ENCODE assay signal across 14 cellular contexts in the genomic region with DNA sequence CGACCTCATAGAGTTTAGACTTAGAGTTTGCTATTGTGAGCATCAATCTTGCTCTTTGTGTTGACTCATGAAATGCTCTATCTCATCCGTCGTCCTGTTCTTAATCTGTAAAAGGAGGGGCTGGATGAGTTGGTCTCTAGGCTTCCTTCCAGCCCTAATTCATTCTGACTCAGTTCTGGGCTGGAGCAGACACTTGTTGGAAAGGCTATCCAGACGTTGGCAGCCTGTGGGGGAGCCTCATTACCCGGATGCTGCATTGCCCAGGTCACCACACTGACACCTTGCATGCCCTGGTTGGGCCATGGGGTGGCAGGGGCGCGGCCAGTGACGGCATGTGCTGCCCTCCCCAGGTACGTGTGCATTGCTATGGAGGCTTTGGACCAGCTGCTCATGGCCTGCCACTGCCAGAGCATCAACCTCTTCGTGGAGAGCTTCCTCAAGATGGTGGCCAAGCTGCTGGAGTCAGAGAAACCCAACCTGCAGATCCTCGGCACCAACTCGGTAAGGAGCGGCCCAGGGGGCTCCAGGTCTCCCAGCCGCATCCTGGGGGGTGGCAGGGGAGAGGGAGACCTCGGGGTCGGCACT.
DNase-seq lines count a peak whose midpoint lies in the region; ATAC-seq and TF ChIP-seq lines count a peak whose summit lies in the region.
"Had no signal": no experiment of that assay in that cellular context is flagged by ENCODE, and none has a peak within 500 bp of the region (broad histone marks: within the 10 kb centered on the region; RNA-seq: fewer than 3 reads in every experiment).

No MANE protein-coding gene starts in this region.

- H3K4me1 ChIP-seq in IMR-90 (ENCODE audit: control insufficient read depth, insufficient read depth, low read length): peaks cover 6% of the 10 kb centered on the region
- peaks cover 0 to 3% of the 10 kb centered on the region in 2 donors for H3K4me1 ChIP-seq in lung (ENCODE audit: control insufficient read depth in 2 of 2, insufficient read depth in 2 of 2, low read length in 2 of 2)

- no TSS peak for BruUV-seq in IMR-90 (replicated peaks; lab: Mats Ljungman, UMichigan)

- no peak overlapping the region for H2BK15ac ChIP-seq in IMR-90 (ENCODE audit: low read depth, low read length)

- no peaks in the 10 kb centered on the region for H3K36me3 ChIP-seq in IMR-90 (ENCODE audit: control insufficient read depth, insufficient read depth, low read length)
- H3K36me3 ChIP-seq in brain microvascular endothelial cell (replicated peaks): no peaks in the 10 kb centered on the region
- H3K36me3 ChIP-seq in lung (ENCODE audit: control insufficient read depth in 2 of 2, insufficient read depth in 2 of 2, low read length in 2 of 2): no peaks in the 10 kb centered on the region

- no peaks in the 10 kb centered on the region for H4K20me1 ChIP-seq in IMR-90 (ENCODE audit: insufficient read depth, low read length)

- no peak overlapping the region for H2BK120ac ChIP-seq in IMR-90 (ENCODE audit: low read depth, low read length)

- H3K56ac ChIP-seq in IMR-90 (ENCODE audit: extremely low read depth, insufficient read depth, low read length): no peak overlapping the region

- no peak overlapping the region for H3K14ac ChIP-seq in IMR-90 (replicated peaks; ENCODE audit: low read depth, low read length)

- H3K18ac ChIP-seq in IMR-90 (ENCODE audit: low read depth, low read length): no peak overlapping the region

- peaks cover 10% of the 10 kb centered on the region for H3K27me3 Mint-ChIP-seq in activated CD8-positive, alpha-beta memory T cell treated with anti-CD3 and anti-CD28 coated beads, Interleukin-2, amount 10 ng/mL, durations not matched to agents 7 days and 5 days
- H3K27me3 Mint-ChIP-seq: stimulated activated memory B cell treated with anti-CD40 and anti-IgM and Interleukin-4, amounts not matched to agents 10 μg/mL and 1 μg/mL and 100 μg/mL, for 72 hours had no signal

- H4K91ac ChIP-seq in IMR-90 (ENCODE audit: insufficient read depth, low read depth, low read length): no peak overlapping the region

- DNase-seq in AG09309 (ENCODE audit: low read depth) (peak; percentile 77), IMR-90 (peak; percentile 94), brain microvascular endothelial cell (peak; percentile 72), lung (ENCODE audit: low spot score) (no peak), NCI-H345 (lab: John Stamatoyannopoulos, UW) (no peak), NCI-H1436 (lab: John Stamatoyannopoulos, UW) (no peak)
- DNase-seq in activated CD8-positive, alpha-beta memory T cell treated with anti-CD3 and anti-CD28 coated beads, Interleukin-2, amount 10 ng/mL, durations not matched to agents 7 days and 5 days: no peak
- DNase-seq in activated naive CD4-positive, alpha-beta T cell treated with anti-CD3 and anti-CD28 coated beads, Interleukin-2, amount 50 U/mL, for 16 hours: no peak
- DNase-seq: activated CD4-positive, alpha-beta T cell treated with anti-CD3 and anti-CD28 coated beads for 4 hours; activated effector memory CD4-positive, alpha-beta T cell treated with Interleukin-2 at 50 U/mL for 16 hours; posterior cingulate gyrus; stimulated activated CD4-positive, alpha-beta T cell treated with anti-CD3 and anti-CD28 coated beads, Interleukin-2, amount 100 ng/mL, for 24 hours had no signal

- no peak overlapping the region for H3K4me2 ChIP-seq in IMR-90 (ENCODE audit: low read depth, low read length)

- CTCF ChIA-PET in IMR-90 (lab: Yijun Ruan, JAX): no interaction called here
- CTCF ChIA-PET in activated CD8-positive, alpha-beta memory T cell treated with anti-CD3 and anti-CD28 coated beads, Interleukin-2, amount 10 ng/mL, durations not matched to agents 7 days and 5 days (lab: Charles Lee): no interaction called here

- H3K9me1 ChIP-seq in IMR-90 (ENCODE audit: insufficient read depth, low read length): peaks cover 7% of the 10 kb centered on the region

- peak overlapping the region; percentile 51 for H2AK9ac ChIP-seq in IMR-90 (replicated peaks; ENCODE audit: low read depth, low read length, poor library complexity)

- H3K27me3 ChIP-seq in IMR-90 (ENCODE audit: control insufficient read depth, insufficient read depth, low read length) (no peaks in the 10 kb centered on the region), brain microvascular endothelial cell (replicated peaks) (no peaks in the 10 kb centered on the region), lung (ENCODE audit: control insufficient read depth, insufficient read depth) (no peaks in the 10 kb centered on the region)

- peak overlapping the region; percentile 71 for H2AFZ ChIP-seq in IMR-90 (replicated peaks; ENCODE audit: low read length, poor library complexity)

- ATAC-seq in IMR-90 (ENCODE audit: low read depth) (peak; percentile 94), lung (ENCODE audit: insufficient read depth, low FRiP score) (peak; percentile 37)
- no peak for ATAC-seq in activated CD8-positive, alpha-beta memory T cell treated with anti-CD3 and anti-CD28 coated beads, Interleukin-2, amount 10 ng/mL, durations not matched to agents 7 days and 5 days
- ATAC-seq: stimulated activated memory B cell treated with anti-CD40 and anti-IgM and Interleukin-4, amounts not matched to agents 10 μg/mL and 1 μg/mL and 100 μg/mL, for 72 hours had no signal

- intact Hi-C loops in IMR-90 (cut with micrococcal nuclease): no loop called here

- TF ChIP-seq RAD21 in IMR-90 (IDR thresholded peaks at IDR 0.05; ENCODE audit: low read length): no peak

- in situ Hi-C loops in IMR-90 (cut with MboI; ENCODE audit: low sequenced_read_pairs) (no loop called here), brain microvascular endothelial cell (cut with HindIII; ENCODE audit: low pct_ligation_motif_present, low sequenced_read_pairs) (no loop called here)

- H3K23ac ChIP-seq in IMR-90 (ENCODE audit: low read depth, low read length): no peak overlapping the region

- H3K27ac ChIP-seq in IMR-90 (ENCODE audit: insufficient read depth, low read length): no peak overlapping the region
- H3K27ac ChIP-seq in brain microvascular endothelial cell: no peak overlapping the region
- H3K27ac ChIP-seq in lung (ENCODE audit: low read depth in 1 of 2, low read length in 1 of 2): no peak overlapping the region
- H3K27ac ChIP-seq: C4-2B had no signal

- H4K8ac ChIP-seq in IMR-90 (ENCODE audit: low read depth in 2 of 2, low read length in 2 of 2): no peak overlapping the region

- no peak overlapping the region for H4K5ac ChIP-seq in IMR-90 (ENCODE audit: low read depth, low read length)

- peaks cover 2% of the 10 kb centered on the region for H3K36me3 Mint-ChIP-seq in activated CD8-positive, alpha-beta memory T cell treated with anti-CD3 and anti-CD28 coated beads, Interleukin-2, amount 10 ng/mL, durations not matched to agents 7 days and 5 days
- H3K36me3 Mint-ChIP-seq: stimulated activated memory B cell treated with anti-CD40 and anti-IgM and Interleukin-4, amounts not matched to agents 10 μg/mL and 1 μg/mL and 100 μg/mL, for 72 hours had no signal

- TF ChIP-seq POLR2A in IMR-90 (IDR thresholded peaks at IDR 0.05; ENCODE audit: low read depth, low read length): no peak

- H2AK5ac ChIP-seq in IMR-90 (ENCODE audit: low read depth, low read length): no peak overlapping the region

- H2BK5ac ChIP-seq in IMR-90 (ENCODE audit: low read depth, low read length, poor library complexity, severe bottlenecking): no peak overlapping the region

- H3K9me3 Mint-ChIP-seq in activated CD8-positive, alpha-beta memory T cell treated with anti-CD3 and anti-CD28 coated beads, Interleukin-2, amount 10 ng/mL, durations not matched to agents 7 days and 5 days (ENCODE audit: low read depth): peaks cover 2% of the 10 kb centered on the region

- H3K79me1 ChIP-seq in IMR-90 (ENCODE audit: low read depth in 1 of 2, low read length in 2 of 2): no peaks in the 10 kb centered on the region

- no peak overlapping the region for H3K4me3 Mint-ChIP-seq in activated CD8-positive, alpha-beta memory T cell treated with anti-CD3 and anti-CD28 coated beads, Interleukin-2, amount 10 ng/mL, durations not matched to agents 7 days and 5 days
- H3K4me3 Mint-ChIP-seq: stimulated activated memory B cell treated with anti-CD40 and anti-IgM and Interleukin-4, amounts not matched to agents 10 μg/mL and 1 μg/mL and 100 μg/mL, for 72 hours had no signal

- H3K27ac Mint-ChIP-seq in activated CD8-positive, alpha-beta memory T cell treated with anti-CD3 and anti-CD28 coated beads, Interleukin-2, amount 10 ng/mL, durations not matched to agents 7 days and 5 days: no peak overlapping the region
- H3K27ac Mint-ChIP-seq: stimulated activated memory B cell treated with anti-CD40 and anti-IgM and Interleukin-4, amounts not matched to agents 10 μg/mL and 1 μg/mL and 100 μg/mL, for 72 hours had no signal

- POLR2A ChIA-PET in IMR-90 (lab: Charles Lee; ENCODE audit: unreplicated experiment): no interaction called here

- H3K4me1 Mint-ChIP-seq in activated CD8-positive, alpha-beta memory T cell treated with anti-CD3 and anti-CD28 coated beads, Interleukin-2, amount 10 ng/mL, durations not matched to agents 7 days and 5 days: no peaks in the 10 kb centered on the region

- no peak overlapping the region for H3K4me3 ChIP-seq in AG09309 (ENCODE audit: control insufficient read depth, low read depth, low read length)
- H3K4me3 ChIP-seq in IMR-90 (ENCODE audit: insufficient read depth, low read depth, low read length): no peak overlapping the region
- H3K4me3 ChIP-seq in brain microvascular endothelial cell (ENCODE audit: low read depth, low read length): no peak overlapping the region
- no peak overlapping the region for H3K4me3 ChIP-seq in lung

- H2BK20ac ChIP-seq in IMR-90 (ENCODE audit: low read depth, low read length): no peak overlapping the region

- no peak overlapping the region for H3K4ac ChIP-seq in IMR-90 (ENCODE audit: low read depth, low read length)

- 49% methylated on average over 5 of the region's 16 CpGs; no CpG with 5 or more reads in 1 of the 2 experiments for WGBS in IMR-90 (ENCODE audit: extremely low coverage in 2 of 2, insufficient read length in 1 of 2), 2 experiments
- WGBS in lung, 2 donors: 89 to 96% methylated on average over 16 of the region's 16 CpGs

- dilution Hi-C loops in IMR-90 (cut with HindIII; ENCODE audit: low sequenced_read_pairs, unreplicated experiment): no loop called here

- no peaks in the 10 kb centered on the region for H3K9me3 ChIP-seq in IMR-90 (ENCODE audit: control insufficient read depth, insufficient read depth, low read length)
- peaks cover 0 to 4% of the 10 kb centered on the region in 2 donors for H3K9me3 ChIP-seq in lung (ENCODE audit: control insufficient read depth in 2 of 2, insufficient read depth in 1 of 2, low read length in 1 of 2)

- H3K9ac ChIP-seq in IMR-90 (ENCODE audit: low read depth, low read length): no peak overlapping the region

- TF ChIP-seq CTCF in AG09309 (IDR thresholded peaks at IDR 0.05; ENCODE audit: control insufficient read depth, insufficient read depth, low read depth, low read length, missing control alignments) (no peak), IMR-90 (conservative IDR thresholded peaks at IDR 0.05; ENCODE audit: low read depth, low read length) (no peak), brain microvascular endothelial cell (IDR thresholded peaks at IDR 0.05; ENCODE audit: low read depth, low read length, missing control alignments) (no peak), lung (IDR thresholded peaks at IDR 0.05; ENCODE audit: control extremely low read depth, extremely low read depth) (no peak)

TF ChIP-seq in IMR-90, 13 proteins besides CTCF, POLR2A, EP300 and RAD21 (continues in another document):
- TF ChIP-seq MXI1 (IDR thresholded peaks at IDR 0.05; ENCODE audit: borderline replicate concordance, low read depth, low read length): no peak

Comparison
In these comparisons a context has a peak if more than half of its experiments do, and no peak if none do; other contexts are left out.
1. DNase-seq: peak in AG09309 (single experiment), IMR-90 (single experiment) and brain microvascular endothelial cell (single experiment); none in lung (single experiment), NCI-H345 (single experiment), activated CD8-positive, alpha-beta memory T cell treated with anti-CD3 and anti-CD28 coated beads, Interleukin-2, amount 10 ng/mL, durations not matched to agents 7 days and 5 days (single experiment), NCI-H1436 (single experiment) and activated naive CD4-positive, alpha-beta T cell treated with anti-CD3 and anti-CD28 coated beads, Interleukin-2, amount 50 U/mL, for 16 hours (single experiment).